In genomic region chr5:54703568-54704255, GRCh38 we compare ENCODE assay signal across 12 cellular contexts.
DNase-seq lines count a peak whose midpoint lies in the region; ATAC-seq and TF ChIP-seq lines count a peak whose summit lies in the region.
"Had no signal": no experiment of that assay in that cellular context is flagged by ENCODE, and none has a peak within 500 bp of the region (broad histone marks: within the 10 kb centered on the region; RNA-seq: fewer than 3 reads in every experiment).

No MANE protein-coding gene starts in this region.

- H2AFZ ChIP-seq in neuron (ENCODE audit: low read depth, low read length) = peak overlapping the region; percentile 60
- no peak overlapping the region for H2AFZ ChIP-seq in H9 (ENCODE audit: low read length)

- no peaks in the 10 kb centered on the region for H3K9me3 ChIP-seq in right atrium auricular region
- H3K9me3 ChIP-seq in neuron (ENCODE audit: low read length) = no peaks in the 10 kb centered on the region
- no peaks in the 10 kb centered on the region for H3K9me3 ChIP-seq in H9 (ENCODE audit: control insufficient read depth, low read depth, low read length)
- H3K9me3 ChIP-seq: adrenal gland had no signal

- no peak overlapping the region for H2BK5ac ChIP-seq in H9 (ENCODE audit: insufficient read length, low read length)

- intact Hi-C loops in Right ventricle myocardium superior (cut with DNase I) = no loop called here

- peaks cover 23% of the 10 kb centered on the region for H3K27me3 Mint-ChIP-seq in H9 (ENCODE audit: low read depth)

- H3K27me3 ChIP-seq in right atrium auricular region (no peaks in the 10 kb centered on the region), neuron (ENCODE audit: insufficient read depth, low read length) (no peaks in the 10 kb centered on the region), H9 (ENCODE audit: insufficient read depth, low read length) (no peaks in the 10 kb centered on the region)
- H3K27me3 ChIP-seq: adrenal gland had no signal

- DNase-seq in Right ventricle myocardium superior (no peak), right atrium auricular region (ENCODE audit: low spot score) (no peak), fibroblast of peridontal ligament (ENCODE audit: extremely low read depth) (peak; percentile 33), H9 (no peak), medulla oblongata (ENCODE audit: extremely low spot score) (no peak), dedifferentiated amniotic fluid mesenchymal stem cell (ENCODE audit: extremely low spot score) (no peak)
- DNase-seq: activated CD4-positive, alpha-beta T cell treated with anti-CD3 and anti-CD28 coated beads for 4 hours; T-helper 2 cell had no signal

- H3K79me2 ChIP-seq in H9 (ENCODE audit: insufficient read depth, low read length) = no peaks in the 10 kb centered on the region

- peaks cover 10 to 11% of the 10 kb centered on the region in 2 experiments for H3K4me1 Mint-ChIP-seq in H9

- H3K4me1 ChIP-seq in right atrium auricular region (peaks cover 0 to 24% of the 10 kb centered on the region in 2 donors), neuron (ENCODE audit: insufficient read depth, low read length) (peaks cover 16% of the 10 kb centered on the region), H9 (ENCODE audit: insufficient read depth, low read length) (no peaks in the 10 kb centered on the region; the same call in none of the 2 replicates)

- no peaks in the 10 kb centered on the region for H4K20me1 ChIP-seq in H9 (ENCODE audit: control insufficient read depth, insufficient read depth, insufficient read length)

- no peaks in the 10 kb centered on the region for H3K23me2 ChIP-seq in H9 (ENCODE audit: insufficient read length, low read depth, low read length, poor library complexity, severe bottlenecking)

- no peak overlapping the region for H2BK20ac ChIP-seq in H9 (ENCODE audit: low read depth, low read length, poor library complexity, severe bottlenecking)

- H3K27ac ChIP-seq in right atrium auricular region (peak overlapping the region in 1 of 2 donors; percentile 21), H9 (ENCODE audit: insufficient read length, low read depth, low read length) (no peak overlapping the region)

- TF ChIP-seq CTCF in right atrium auricular region (IDR thresholded peaks at IDR 0.05) (no peak), H9 (conservative IDR thresholded peaks at IDR 0.05) (no peak)

- no peak overlapping the region for H2AK5ac ChIP-seq in H9 (ENCODE audit: insufficient read length, low read length)

- H3T11ph ChIP-seq in H9 (ENCODE audit: low read length) = no peak overlapping the region

- no peaks in the 10 kb centered on the region for H3K9me3 Mint-ChIP-seq in H9

- no peak overlapping the region for H3K9ac ChIP-seq in H9 (ENCODE audit: extremely low read depth, insufficient read length, low read length)

- H4K5ac ChIP-seq in H9 (ENCODE audit: insufficient read length, low read depth, low read length) = no peak overlapping the region

- no peaks in the 10 kb centered on the region for H3K79me1 ChIP-seq in H9 (ENCODE audit: insufficient read depth, low read depth, low read length, poor library complexity, severe bottlenecking)

- no peak overlapping the region for H3K4me2 ChIP-seq in H9 (ENCODE audit: insufficient read depth, insufficient read length, low read length)

- no peak overlapping the region for H4K91ac ChIP-seq in H9 (ENCODE audit: insufficient read length, low read depth, low read length)

- H3K23ac ChIP-seq in H9 (ENCODE audit: insufficient read length, low read depth, low read length) = no peak overlapping the region

- no peak overlapping the region for H3K4me3 ChIP-seq in right atrium auricular region
- peak overlapping the region; percentile 37 for H3K4me3 ChIP-seq in neuron (ENCODE audit: low read length)
- H3K4me3 ChIP-seq: adrenal gland, skin epidermis had no signal

- no peak overlapping the region for H4K8ac ChIP-seq in H9 (replicated peaks; ENCODE audit: insufficient read length, low read depth, low read length)

- H3K36me3 ChIP-seq in right atrium auricular region (no peaks in the 10 kb centered on the region), neuron (ENCODE audit: insufficient read depth, low read length) (no peaks in the 10 kb centered on the region)
- H3K36me3 ChIP-seq: adrenal gland had no signal

- no peak overlapping the region for H2BK15ac ChIP-seq in H9 (ENCODE audit: low read depth, low read length)

- H2BK120ac ChIP-seq in H9 (ENCODE audit: low read depth, low read length, poor library complexity, severe bottlenecking) = no peak overlapping the region

- ATAC-seq in Right ventricle myocardium superior (ENCODE audit: poor library complexity) (peak; percentile 32), HG03045 (IDR thresholded peaks at IDR 0.05; ENCODE audit: unreplicated experiment) (no peak)

- no peaks in the 10 kb centered on the region for H3K36me3 Mint-ChIP-seq in H9 (ENCODE audit: insufficient read depth in 1 of 3, low read depth in 3 of 3)

- no peak overlapping the region; a peak in 1 of 5 replicates for H3K4me3 Mint-ChIP-seq in H9

- H3K18ac ChIP-seq in H9 (ENCODE audit: insufficient read length, low read depth, low read length) = no peak overlapping the region

- no CpG with 5 or more reads among the region's 10 CpGs for WGBS in H9 (ENCODE audit: extremely low coverage, insufficient read length, low lambda C conversion rate)

- no peak overlapping the region for H2BK12ac ChIP-seq in H9 (ENCODE audit: insufficient read length, low read depth, low read length)

- peak overlapping the region in 1 of 3 experiments; percentile 24; a peak in 1 of 7 replicates for H3K27ac Mint-ChIP-seq in H9

- H3K56ac ChIP-seq in H9 (ENCODE audit: insufficient read length, low read depth, low read length) = no peak overlapping the region

- H3K4ac ChIP-seq in H9 (ENCODE audit: low read depth, low read length) = no peak overlapping the region

- no peak overlapping the region for H3K14ac ChIP-seq in H9 (ENCODE audit: insufficient read depth, low read length)
